Comparison of ENCODE assay signal across 17 cellular contexts in the genomic region with DNA sequence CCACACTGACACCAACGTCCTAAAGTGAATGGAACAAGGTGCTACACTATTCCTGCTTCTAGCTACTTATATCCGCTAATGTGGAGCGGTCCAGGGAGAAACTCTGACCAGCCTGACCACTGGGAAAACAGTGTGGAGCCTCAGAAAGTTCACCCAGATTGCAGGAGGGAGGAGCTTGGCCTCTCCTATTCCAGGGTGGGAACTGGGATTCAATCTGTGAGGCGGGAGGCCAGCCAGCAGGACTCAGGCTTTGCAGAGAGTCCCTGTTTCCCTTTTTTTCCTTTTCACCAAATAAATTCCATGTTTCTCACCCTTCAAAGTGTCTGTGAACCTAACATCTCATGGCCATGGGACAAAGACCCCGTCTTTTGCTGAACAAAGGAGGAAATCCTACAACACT.
A peak's percentile ranks its signal among the peaks of the same experiment; 100 is the strongest.
DNase-seq lines count a peak whose midpoint lies in the region; ATAC-seq and TF ChIP-seq lines count a peak whose summit lies in the region.
"Had no signal": no experiment of that assay in that cellular context is flagged by ENCODE, and none has a peak within 500 bp of the region (broad histone marks: within the 10 kb centered on the region; RNA-seq: fewer than 3 reads in every experiment).

No MANE protein-coding gene starts in this region.

- no peak overlapping the region for H3K14ac ChIP-seq in neuronal stem cell (ENCODE audit: low read length)

- peak; percentile 58 for ATAC-seq in Right ventricle myocardium superior (ENCODE audit: poor library complexity)

- no peak overlapping the region for H3K18ac ChIP-seq in neuronal stem cell (ENCODE audit: low read length)

- H3K23ac ChIP-seq in neuronal stem cell (ENCODE audit: low read depth, low read length, poor library complexity), result no peak overlapping the region

- TF ChIP-seq CTCF in fibroblast of the aortic adventitia (IDR thresholded peaks at IDR 0.05; ENCODE audit: insufficient read depth, low read length) (no peak), tibial nerve (IDR thresholded peaks at IDR 0.05) (no peak)

- DNase-seq in Right ventricle myocardium superior (peak; percentile 58), cardiac septum (ENCODE audit: low spot score) (no peak), fibroblast of the aortic adventitia (ENCODE audit: low read depth) (peak; percentile 41), neuronal stem cell (ENCODE audit: low spot score) (no peak), NCI-H2081 (lab: John Stamatoyannopoulos, UW) (no peak), tibial nerve (ENCODE audit: low spot score in 2 of 2) (no peak)
- no peak for DNase-seq in activated naive CD4-positive, alpha-beta T cell (lab: John Stamatoyannopoulos, UW)
- no peak for DNase-seq in activated CD4-positive, alpha-beta T cell treated with anti-CD3 and anti-CD28 coated beads for 4 hours
- DNase-seq: EL, GF-D8, NCI-H1105, NCI-H2029 treated with DMSO at 0.1 percent for 48 hours, NCI-H2171, NCI-H345, NCI-H526, SHP77 had no signal

- no peaks in the 10 kb centered on the region for H3K4me1 ChIP-seq in neuronal stem cell (ENCODE audit: control insufficient read depth in 2 of 2, insufficient read depth in 1 of 2, low read depth in 1 of 2, low read length in 2 of 2)
- peaks cover 0 to 30% (median 1%) of the 10 kb centered on the region in 4 donors for H3K4me1 ChIP-seq in tibial nerve

- H4K91ac ChIP-seq in neuronal stem cell (ENCODE audit: low read depth, low read length, poor library complexity), result no peak overlapping the region

- no peak overlapping the region for H3K4ac ChIP-seq in neuronal stem cell (ENCODE audit: low read length)

- no peak overlapping the region for H3K4me3 ChIP-seq in fibroblast of the aortic adventitia (ENCODE audit: low read depth, low read length)
- no peak overlapping the region for H3K4me3 ChIP-seq in neuronal stem cell (ENCODE audit: low read length in 2 of 2)
- no peak overlapping the region for H3K4me3 ChIP-seq in tibial nerve

- no peak overlapping the region for H2BK12ac ChIP-seq in neuronal stem cell (ENCODE audit: low read length)

- no peak overlapping the region for H3K9ac ChIP-seq in neuronal stem cell (ENCODE audit: low read depth, low read length, poor library complexity)
- H3K9ac ChIP-seq: KMS-11 had no signal

- no peak overlapping the region for H2BK5ac ChIP-seq in neuronal stem cell (ENCODE audit: low read length)

- H2BK120ac ChIP-seq in neuronal stem cell (ENCODE audit: low read depth, low read length), result no peak overlapping the region

- TF ChIP-seq POLR2A in tibial nerve (IDR thresholded peaks at IDR 0.05), result no peak

- H3K9me3 ChIP-seq in neuronal stem cell (replicated peaks in 1 of 2; ENCODE audit: control insufficient read depth in 2 of 2, insufficient read depth in 1 of 2, low read depth in 1 of 2, low read length in 2 of 2) (no peaks in the 10 kb centered on the region), tibial nerve (no peaks in the 10 kb centered on the region)

- H2BK15ac ChIP-seq in neuronal stem cell (ENCODE audit: low read length), result no peak overlapping the region

- H4K8ac ChIP-seq in neuronal stem cell (ENCODE audit: low read depth, low read length), result no peak overlapping the region

- TF ChIP-seq EP300 in tibial nerve (IDR thresholded peaks at IDR 0.05), result no peak

- H2AK5ac ChIP-seq in neuronal stem cell (ENCODE audit: low read depth, low read length), result no peak overlapping the region

- H3K36me3 ChIP-seq in neuronal stem cell (replicated peaks in 1 of 2; ENCODE audit: control insufficient read depth in 2 of 2, insufficient read depth in 2 of 2, low read length in 2 of 2) (no peaks in the 10 kb centered on the region), tibial nerve (no peaks in the 10 kb centered on the region)

- WGBS in neuronal stem cell (ENCODE audit: extremely low coverage in 2 of 2, insufficient read length in 2 of 2, insufficient replicate concordance in 1 of 2), 2 donors, result no CpG with 5 or more reads among the region's 5 CpGs
- WGBS in tibial nerve, 2 donors, result 74 to 76% methylated on average over 5 of the region's 5 CpGs

- H2AFZ ChIP-seq in neuronal stem cell (ENCODE audit: low read length), result peak overlapping the region; percentile 50

- no peaks in the 10 kb centered on the region for H3K27me3 ChIP-seq in neuronal stem cell (ENCODE audit: control insufficient read depth in 3 of 3, insufficient read depth in 3 of 3, low read depth in 1 of 3, low read length in 3 of 3)
- no peaks in the 10 kb centered on the region for H3K27me3 ChIP-seq in tibial nerve

- no peaks in the 10 kb centered on the region for H3K79me1 ChIP-seq in neuronal stem cell (ENCODE audit: low read depth, low read length)

- H3K27ac ChIP-seq in neuronal stem cell (replicated peaks; ENCODE audit: low read length) (no peak overlapping the region), tibial nerve (peak overlapping the region in 1 of 4 donors; percentile 50)
- H3K27ac ChIP-seq: KMS-11 had no signal

- H3K4me2 ChIP-seq in neuronal stem cell (ENCODE audit: insufficient read depth, low read length, poor library complexity, severe bottlenecking), result no peak overlapping the region
- H3K4me2 ChIP-seq: KMS-11 had no signal

- intact Hi-C loops in Right ventricle myocardium superior (cut with DNase I) (no loop called here), cardiac septum (cut with DNase I) (no loop called here)

Comparison
In these comparisons a context has a peak if more than half of its experiments do, and no peak if none do; other contexts are left out.
1. DNase-seq: peak in Right ventricle myocardium superior (single experiment) and fibroblast of the aortic adventitia (single experiment); none in cardiac septum (single experiment), neuronal stem cell (single experiment), NCI-H2081 (0 of 2), tibial nerve (0 of 2), activated naive CD4-positive, alpha-beta T cell (0 of 4) and activated CD4-positive, alpha-beta T cell treated with anti-CD3 and anti-CD28 coated beads for 4 hours (0 of 2).